In the genomic region with DNA sequence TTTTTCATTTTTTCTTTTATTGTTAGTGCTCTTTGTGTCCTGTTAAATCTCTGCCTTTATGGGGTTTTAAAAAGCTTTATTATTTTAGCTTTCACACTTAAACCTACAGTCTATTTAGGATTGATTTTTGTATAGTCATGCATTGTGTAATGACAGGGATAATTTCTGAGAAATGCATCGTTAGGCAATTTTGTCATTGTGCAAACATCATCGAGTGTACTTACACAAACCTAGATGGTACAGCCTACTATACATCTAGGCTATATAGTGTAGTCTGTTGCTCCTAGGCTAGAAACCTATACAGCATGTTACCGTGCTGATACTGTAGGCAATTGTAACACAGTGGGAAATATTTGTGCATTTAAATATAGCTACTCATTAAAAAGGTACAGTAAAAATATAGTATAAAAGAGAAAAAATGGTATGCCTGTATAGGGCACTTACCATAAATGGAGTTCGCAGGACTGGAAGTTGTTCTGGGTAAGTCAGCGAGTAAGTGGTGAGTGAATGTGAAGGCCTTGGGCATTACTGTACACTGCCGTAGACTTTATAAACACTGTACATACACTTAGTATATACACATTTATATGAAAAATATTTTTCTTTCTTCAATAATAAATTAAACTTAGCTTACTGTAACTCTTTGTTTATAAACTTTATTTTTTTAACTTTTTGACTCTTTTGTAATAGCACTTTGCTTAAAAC, we compare ENCODE assay signal across 17 cellular contexts. TPM values are rescaled to one million over a fixed set of nuclear protein-coding genes. Genes with fewer than 3 reads are reported as not detected.
DNase-seq lines count a peak whose midpoint lies in the region; ATAC-seq, FAIRE-seq and TF ChIP-seq lines count a peak whose summit lies in the region.
"Had no signal": no experiment of that assay in that cellular context is flagged by ENCODE, and none has a peak within 500 bp of the region (broad histone marks: within the 10 kb centered on the region; RNA-seq: fewer than 3 reads in every experiment).

No MANE protein-coding gene starts in this region.

- no peak for TF ChIP-seq CTCF in HL-60 (IDR thresholded peaks at IDR 0.05; ENCODE audit: insufficient read depth, low read length)
- no peak for TF ChIP-seq CTCF in kidney (IDR thresholded peaks at IDR 0.05; ENCODE audit: borderline replicate concordance, extremely low read depth, insufficient read depth)

- DNase-seq in HL-60 (ENCODE audit: low read depth in 1 of 2, low spot score in 1 of 2) (peak; percentile 55 to 71), RCC 7860 (ENCODE audit: low spot score) (no peak), kidney (no peak), SHP77 (lab: John Stamatoyannopoulos, UW) (no peak), amniotic stem cell (lab: John Stamatoyannopoulos, UW) (no peak)
- DNase-seq: Calu3, head of caudate nucleus, HFFc6, islet precursor cell, NCI-H226, T-cell had no signal

- no peaks in the 10 kb centered on the region for H3K9me3 ChIP-seq in kidney (ENCODE audit: control insufficient read depth in 1 of 2, low read length in 2 of 2)
- H3K9me3 ChIP-seq: tibial nerve had no signal

- H3K4me3 ChIP-seq in HL-60 (replicated peaks; ENCODE audit: insufficient read depth, low read length) (no peak overlapping the region), kidney (ENCODE audit: low read length in 2 of 2) (no peak overlapping the region)
- H3K4me3 ChIP-seq: tibial nerve had no signal

- H3K27me3 ChIP-seq in HL-60 (ENCODE audit: insufficient read depth, poor library complexity, severe bottlenecking) = no peaks in the 10 kb centered on the region
- H3K27me3 ChIP-seq: tibial nerve had no signal

- peaks cover 59% of the 10 kb centered on the region for H3K4me1 Mint-ChIP-seq in stimulated activated memory B cell treated with anti-CD40 and anti-IgM and Interleukin-4, amounts not matched to agents 10 μg/mL and 1 μg/mL and 100 μg/mL, for 72 hours

- no peak overlapping the region for H3K9ac ChIP-seq in kidney (ENCODE audit: low read length in 2 of 2)

- H3K9me3 Mint-ChIP-seq in stimulated activated memory B cell treated with anti-CD40 and anti-IgM and Interleukin-4, amounts not matched to agents 10 μg/mL and 1 μg/mL and 100 μg/mL, for 72 hours = no peaks in the 10 kb centered on the region
- H3K9me3 Mint-ChIP-seq: activated T-helper 2 cell treated with anti-CD3 and anti-CD28 coated beads, Interferon-gamma antibody, Interleukin-2, Interleukin-4, amounts not matched to agents 10 μg/mL and 5 μg/mL and 100 μg/mL, durations not matched to agents 14 hours and 24 hours and 36 hours; HFFc6; T-cell had no signal

- no peak for ATAC-seq in stimulated activated memory B cell treated with anti-CD40 and anti-IgM and Interleukin-4, amounts not matched to agents 10 μg/mL and 1 μg/mL and 100 μg/mL, for 72 hours
- ATAC-seq in GM21786 (IDR thresholded peaks at IDR 0.05; ENCODE audit: unreplicated experiment) = no peak
- ATAC-seq: T-cell had no signal

- intact Hi-C loops in kidney (cut with DNase I) = no loop called here

- no peaks in the 10 kb centered on the region for H3K36me3 ChIP-seq in kidney (ENCODE audit: control insufficient read depth in 1 of 2, insufficient read depth in 2 of 2, low read length in 2 of 2)
- H3K36me3 ChIP-seq: tibial nerve had no signal

- FAIRE-seq in A204.1 (lab: Jason Lieb, UNC) (peak; percentile 68), RCC 7860 (lab: Jason Lieb, UNC) (peak; percentile 70), kidney (lab: Jason Lieb, UNC) (peak; percentile 51)

- no peaks in the 10 kb centered on the region for H3K27me3 Mint-ChIP-seq in stimulated activated memory B cell treated with anti-CD40 and anti-IgM and Interleukin-4, amounts not matched to agents 10 μg/mL and 1 μg/mL and 100 μg/mL, for 72 hours
- H3K27me3 Mint-ChIP-seq: T-cell had no signal

- H3K4me3 Mint-ChIP-seq in stimulated activated memory B cell treated with anti-CD40 and anti-IgM and Interleukin-4, amounts not matched to agents 10 μg/mL and 1 μg/mL and 100 μg/mL, for 72 hours = no peak overlapping the region
- H3K4me3 Mint-ChIP-seq: HFFc6, mesothelial cell of epicardium, T-cell had no signal

- no peaks in the 10 kb centered on the region for H3K4me1 ChIP-seq in kidney (ENCODE audit: control insufficient read depth in 1 of 2, insufficient read depth in 1 of 2, low read depth in 1 of 2, low read length in 2 of 2)

- H3K27ac Mint-ChIP-seq in stimulated activated memory B cell treated with anti-CD40 and anti-IgM and Interleukin-4, amounts not matched to agents 10 μg/mL and 1 μg/mL and 100 μg/mL, for 72 hours = no peak overlapping the region
- H3K27ac Mint-ChIP-seq: activated T-helper 2 cell treated with anti-CD3 and anti-CD28 coated beads, Interferon-gamma antibody, Interleukin-2, Interleukin-4, amounts not matched to agents 10 μg/mL and 5 μg/mL and 100 μg/mL, durations not matched to agents 14 hours and 24 hours and 36 hours; HFFc6; mesothelial cell of epicardium; T-cell had no signal

- peaks cover 18% of the 10 kb centered on the region for H3K36me3 Mint-ChIP-seq in stimulated activated memory B cell treated with anti-CD40 and anti-IgM and Interleukin-4, amounts not matched to agents 10 μg/mL and 1 μg/mL and 100 μg/mL, for 72 hours

- H3K27ac ChIP-seq in HL-60 (replicated peaks) (peak overlapping the region; percentile 5; the same call in 1 of the 2 replicates), kidney (ENCODE audit: low read depth in 2 of 2, low read length in 2 of 2) (no peak overlapping the region)
- H3K27ac ChIP-seq: tibial nerve had no signal

RNA-seq across cellular contexts. Expression of a gene that starts 16.0 kb away (rescaled TPM):
- total RNA-seq in kidney = 15.4 TPM
- 12.0 TPM for polyA plus RNA-seq in kidney (ENCODE audit: insufficient read depth, low read depth, low replicate concordance)

RNA-seq across cellular contexts. Expression of a gene that starts 34.4 kb away (rescaled TPM):
- total RNA-seq in kidney = 35.0 TPM
- 18.5 TPM for polyA plus RNA-seq in kidney (ENCODE audit: insufficient read depth, low read depth, low replicate concordance)

Comparison
In these comparisons a context has a peak if more than half of its experiments do, and no peak if none do; other contexts are left out.
1. DNase-seq: peak in HL-60 (2 of 2); none in RCC 7860 (single experiment), kidney (single experiment), SHP77 (0 of 2) and amniotic stem cell (single experiment).